In genomic region chr9:95089257-95089873, GRCh38 we compare ENCODE assay signal across 1 cellular context.
TF ChIP-seq lines count a peak whose summit lies in the region.

No MANE protein-coding gene starts in this region.

TF ChIP-seq in WTC11, 78 proteins besides CTCF, POLR2A, EP300 and RAD21 (continued from another document):
- TF ChIP-seq ZNF281 (CRISPR knock-in tag; IDR thresholded peaks at IDR 0.05) (no peak), NFYB (CRISPR knock-in tag; conservative IDR thresholded peaks at IDR 0.05; ENCODE audit: low read depth) (no peak), E2F1 (CRISPR knock-in tag; IDR thresholded peaks at IDR 0.05) (no peak), EMX1 (CRISPR knock-in tag; IDR thresholded peaks at IDR 0.05) (no peak), CREM (CRISPR knock-in tag; IDR thresholded peaks at IDR 0.05) (no peak), NR2C2 (CRISPR knock-in tag; IDR thresholded peaks at IDR 0.05) (no peak), IRF2 (CRISPR knock-in tag; IDR thresholded peaks at IDR 0.05; ENCODE audit: borderline replicate concordance, low read depth) (no peak), ZNF532 (CRISPR knock-in tag; IDR thresholded peaks at IDR 0.05; ENCODE audit: borderline replicate concordance) (no peak), ZNF396 (CRISPR knock-in tag; IDR thresholded peaks at IDR 0.05; ENCODE audit: borderline replicate concordance) (no peak), USF2 (CRISPR knock-in tag; IDR thresholded peaks at IDR 0.05) (no peak)
- TF ChIP-seq, protein P1, sequence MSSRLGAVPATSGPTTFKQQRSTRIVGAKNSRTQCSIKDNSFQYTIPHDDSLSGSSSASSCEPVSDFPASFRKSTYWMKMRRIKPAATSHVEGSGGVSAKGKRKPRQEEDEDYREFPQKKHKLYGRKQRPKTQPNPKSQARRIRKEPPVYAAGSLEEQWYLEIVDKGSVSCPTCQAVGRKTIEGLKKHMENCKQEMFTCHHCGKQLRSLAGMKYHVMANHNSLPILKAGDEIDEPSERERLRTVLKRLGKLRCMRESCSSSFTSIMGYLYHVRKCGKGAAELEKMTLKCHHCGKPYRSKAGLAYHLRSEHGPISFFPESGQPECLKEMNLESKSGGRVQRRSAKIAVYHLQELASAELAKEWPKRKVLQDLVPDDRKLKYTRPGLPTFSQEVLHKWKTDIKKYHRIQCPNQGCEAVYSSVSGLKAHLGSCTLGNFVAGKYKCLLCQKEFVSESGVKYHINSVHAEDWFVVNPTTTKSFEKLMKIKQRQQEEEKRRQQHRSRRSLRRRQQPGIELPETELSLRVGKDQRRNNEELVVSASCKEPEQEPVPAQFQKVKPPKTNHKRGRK (CRISPR knock-in tag; IDR thresholded peaks at IDR 0.05; ENCODE audit: borderline replicate concordance): no peak
